In the genomic region with DNA sequence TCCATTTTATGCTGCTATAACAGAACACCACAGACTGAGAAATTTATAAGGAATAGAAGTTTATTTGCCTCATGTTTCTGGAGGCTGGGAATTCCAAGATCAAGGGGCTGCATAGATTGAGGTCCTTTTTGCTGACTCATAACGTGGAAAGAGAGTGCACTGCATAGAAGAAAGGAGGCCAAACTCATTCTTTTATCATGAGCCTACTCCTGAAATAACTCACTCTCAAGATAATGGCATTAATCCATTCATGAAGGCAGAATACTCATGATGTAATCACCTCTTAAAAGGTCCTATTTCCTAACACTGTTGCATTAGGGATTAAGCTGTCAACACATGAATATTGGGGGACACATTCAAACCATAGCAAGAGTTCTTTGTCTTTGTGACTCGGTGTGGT, we compare ENCODE assay signal across 10 cellular contexts.
A peak's percentile ranks its signal among the peaks of the same experiment; 100 is the strongest.
DNase-seq lines count a peak whose midpoint lies in the region; ATAC-seq and TF ChIP-seq lines count a peak whose summit lies in the region.
"Had no signal": no experiment of that assay in that cellular context is flagged by ENCODE, and none has a peak within 500 bp of the region (broad histone marks: within the 10 kb centered on the region; RNA-seq: fewer than 3 reads in every experiment).

No MANE protein-coding gene starts in this region.

- H3K79me1 ChIP-seq in trophoblast cell (ENCODE audit: low read length) = no peaks in the 10 kb centered on the region

- H2BK12ac ChIP-seq in trophoblast cell (ENCODE audit: low read length) = no peak overlapping the region

- no peak for TF ChIP-seq POLR2A in ovary (IDR thresholded peaks at IDR 0.05)

- no peak overlapping the region for H4K8ac ChIP-seq in trophoblast cell (ENCODE audit: low read depth, low read length)

- peaks cover 0 to 3% of the 10 kb centered on the region in 2 experiments for H3K36me3 ChIP-seq in trophoblast cell (ENCODE audit: control insufficient read depth in 1 of 2, insufficient read depth in 2 of 2, low read length in 2 of 2)
- H3K36me3 ChIP-seq in ovary = no peaks in the 10 kb centered on the region

- no peak overlapping the region for H4K12ac ChIP-seq in trophoblast cell (ENCODE audit: low read depth, low read length)

- H2AFZ ChIP-seq in trophoblast cell (ENCODE audit: insufficient read depth, low read length, poor library complexity) = no peak overlapping the region

- peaks cover 8% of the 10 kb centered on the region for H3K9me3 ChIP-seq in trophoblast cell (ENCODE audit: insufficient read depth, low read depth, low read length)
- H3K9me3 ChIP-seq in ovary = no peaks in the 10 kb centered on the region

- peak; percentile 56 for DNase-seq in RKO (ENCODE audit: low spot score)
- DNase-seq in fibroblast of mammary gland (ENCODE audit: low read depth) = peak; percentile 78
- peak in 1 of 2 donors; percentile 63 for DNase-seq in trophoblast cell
- DNase-seq in NCI-H2227 treated with DMSO at 0.1 percent for 48 hours (lab: John Stamatoyannopoulos, UW) = no peak
- no peak for DNase-seq in ovary
- DNase-seq in SKM-1 (lab: John Stamatoyannopoulos, UW; ENCODE audit: unreplicated experiment) = no peak
- DNase-seq: activated T-cell treated with anti-CD3 and anti-CD28 coated beads for 4 hours, NCI-H510A had no signal

- no peak overlapping the region for H3K18ac ChIP-seq in trophoblast cell (ENCODE audit: low read length)

- H3K27ac ChIP-seq in trophoblast cell (ENCODE audit: low read depth, low read length) = no peak overlapping the region
- no peak overlapping the region for H3K27ac ChIP-seq in ovary

- H2BK5ac ChIP-seq in trophoblast cell (ENCODE audit: low read depth, low read length, poor library complexity) = no peak overlapping the region

- no peak overlapping the region for H3K4ac ChIP-seq in trophoblast cell (ENCODE audit: low read depth, low read length)

- ATAC-seq in GM18519 (IDR thresholded peaks at IDR 0.05; ENCODE audit: low FRiP score, unreplicated experiment) (peak; percentile 49), GM21528 (IDR thresholded peaks at IDR 0.05; ENCODE audit: low FRiP score, unreplicated experiment) (no peak)

- H3K4me3 ChIP-seq in fibroblast of mammary gland (ENCODE audit: control insufficient read depth, low read depth, low read length) (no peak overlapping the region), trophoblast cell (ENCODE audit: low read depth, low read length) (no peak overlapping the region), ovary (no peak overlapping the region)

- H4K91ac ChIP-seq in trophoblast cell (ENCODE audit: low read depth, low read length) = no peak overlapping the region

- no peak overlapping the region for H2BK120ac ChIP-seq in trophoblast cell (ENCODE audit: insufficient read depth, low read length, poor library complexity)

- no peak overlapping the region for H3K9ac ChIP-seq in trophoblast cell (ENCODE audit: low read length)

- H3K23ac ChIP-seq in trophoblast cell (ENCODE audit: low read length) = no peak overlapping the region

- intact Hi-C loops in ovary (cut with DNase I) = no loop called here

- no peak overlapping the region for H3K14ac ChIP-seq in trophoblast cell (ENCODE audit: low read length)

- WGBS in trophoblast cell (ENCODE audit: extremely low coverage, insufficient coverage, insufficient read length) = no CpG with 5 or more reads among the region's 2 CpGs
- WGBS in ovary, 3 donors = 56 to 64% (median 62%) methylated on average over 2 of the region's 2 CpGs

- H3K4me1 ChIP-seq in trophoblast cell (ENCODE audit: control insufficient read depth in 1 of 2, insufficient read depth in 2 of 2, low read length in 2 of 2) (no peaks in the 10 kb centered on the region), ovary (ENCODE audit: insufficient read depth) (peaks cover 1% of the 10 kb centered on the region)

- H3K27me3 ChIP-seq in trophoblast cell (ENCODE audit: insufficient read depth, low read length) (no peaks in the 10 kb centered on the region), ovary (no peaks in the 10 kb centered on the region)

- H3K79me2 ChIP-seq in trophoblast cell (ENCODE audit: control insufficient read depth, insufficient read depth, low read length, poor library complexity) = no peaks in the 10 kb centered on the region

- TF ChIP-seq CTCF in fibroblast of mammary gland (conservative IDR thresholded peaks at IDR 0.05; ENCODE audit: control insufficient read depth, insufficient read depth, low read depth, low read length) (no peak), ovary (IDR thresholded peaks at IDR 0.05) (no peak)

- H3K4me2 ChIP-seq in trophoblast cell (ENCODE audit: low read length) = peak overlapping the region; percentile 27

- TF ChIP-seq EP300 in ovary (IDR thresholded peaks at IDR 0.05) = no peak

- no peak overlapping the region for H2AK5ac ChIP-seq in trophoblast cell (ENCODE audit: low read length)

Comparison
In these comparisons a context has a peak if more than half of its experiments do, and no peak if none do; other contexts are left out.
1. DNase-seq: peak in RKO (single experiment) and fibroblast of mammary gland (single experiment); none in NCI-H2227 treated with DMSO at 0.1 percent for 48 hours (single experiment), ovary (0 of 5) and SKM-1 (single experiment).